8 cellular contexts compared by ENCODE assay signal in genomic region chr14:68312884-68313725, GRCh38.
DNase-seq lines count a peak whose midpoint lies in the region; ATAC-seq and TF ChIP-seq lines count a peak whose summit lies in the region.

No MANE protein-coding gene starts in this region.

- peaks cover 5% of the 10 kb centered on the region for H3F3A ChIP-seq in neural progenitor cell (ENCODE audit: low read depth)

- H3K4me3 ChIP-seq in neural progenitor cell: no peak overlapping the region

- ATAC-seq in GM18858 (IDR thresholded peaks at IDR 0.05; ENCODE audit: unreplicated experiment): peak; percentile 84
- peak; percentile 82 for ATAC-seq in GM21526 (IDR thresholded peaks at IDR 0.05; ENCODE audit: low FRiP score, unreplicated experiment)
- ATAC-seq in HG03442 (IDR thresholded peaks at IDR 0.05; ENCODE audit: unreplicated experiment): peak; percentile 90

- peak overlapping the region; percentile 52 for H3K4me2 ChIP-seq in neural progenitor cell

- no peaks in the 10 kb centered on the region for H3K27me3 ChIP-seq in neural progenitor cell

- H3K4me1 ChIP-seq in neural progenitor cell: peaks cover 42% of the 10 kb centered on the region

- no peaks in the 10 kb centered on the region for H3K79me2 ChIP-seq in neural progenitor cell (ENCODE audit: low read depth)

- no peak overlapping the region for H2AFZ ChIP-seq in neural progenitor cell (replicated peaks)

- no peak for TF ChIP-seq CTCF in neural progenitor cell (IDR thresholded peaks at IDR 0.05)

- H3K36me3 ChIP-seq in neural progenitor cell: no peaks in the 10 kb centered on the region

- no peaks in the 10 kb centered on the region for H3K9me3 ChIP-seq in neural progenitor cell (ENCODE audit: low read depth)

- peaks cover 4% of the 10 kb centered on the region for H3K27me3 Mint-ChIP-seq in neural progenitor cell (ENCODE audit: insufficient read depth, low read depth)

- no peaks in the 10 kb centered on the region for H4K20me1 ChIP-seq in neural progenitor cell (ENCODE audit: low read depth)

- H3K27ac Mint-ChIP-seq in neural progenitor cell: no peak overlapping the region

- H3K4me1 Mint-ChIP-seq in neural progenitor cell: peaks cover 45% of the 10 kb centered on the region

- H3K9ac ChIP-seq in neural progenitor cell: no peak overlapping the region

- H3K4me3 Mint-ChIP-seq in neural progenitor cell: peak overlapping the region; percentile 34

- DNase-seq in neural progenitor cell (ENCODE audit: low spot score) (peak; percentile 32), NCI-H345 (lab: John Stamatoyannopoulos, UW) (no peak), NCI-H748 (lab: John Stamatoyannopoulos, UW; ENCODE audit: unreplicated experiment) (no peak), NCI-H1092 treated with DMSO at 0.1 percent for 48 hours (lab: John Stamatoyannopoulos, UW) (no peak), NCI-H1105 treated with DMSO at 0.1 percent for 48 hours (lab: John Stamatoyannopoulos, UW) (no peak)

- H3K27ac ChIP-seq in neural progenitor cell: no peak overlapping the region

- no peaks in the 10 kb centered on the region for H3K9me3 Mint-ChIP-seq in neural progenitor cell

- peaks cover 15% of the 10 kb centered on the region for H3K36me3 Mint-ChIP-seq in neural progenitor cell
